8 cellular contexts compared by ENCODE assay signal in genomic region chr11:11022126-11022730, GRCh38.
A peak's percentile ranks its signal among the peaks of the same experiment; 100 is the strongest.
DNase-seq lines count a peak whose midpoint lies in the region; ATAC-seq and TF ChIP-seq lines count a peak whose summit lies in the region.

No MANE protein-coding gene starts in this region.

- TF ChIP-seq POLR2A in body of pancreas (IDR thresholded peaks at IDR 0.05), result no peak

- H3K27me3 ChIP-seq in MM.1S (replicated peaks; ENCODE audit: insufficient read depth, low read length) (no peaks in the 10 kb centered on the region), body of pancreas (no peaks in the 10 kb centered on the region)

- H3K4me3 ChIP-seq in MM.1S (ENCODE audit: low read length), result no peak overlapping the region
- H3K4me3 ChIP-seq in body of pancreas, result no peak overlapping the region

- no peak overlapping the region for H3K4me3 Mint-ChIP-seq in natural killer cell

- H3K9me3 ChIP-seq in MM.1S (replicated peaks; ENCODE audit: insufficient read depth, low read length) (no peaks in the 10 kb centered on the region), body of pancreas (no peaks in the 10 kb centered on the region)

- H3K79me2 ChIP-seq in MM.1S (ENCODE audit: low read length), result no peaks in the 10 kb centered on the region

- 10 to 20% methylated on average over 4 of the region's 4 CpGs for WGBS in body of pancreas, 2 donors

- peaks cover 12 to 14% of the 10 kb centered on the region in 2 donors for H3K27me3 Mint-ChIP-seq in natural killer cell (ENCODE audit: low read depth in 2 of 2)

- no peaks in the 10 kb centered on the region for H3K9me3 Mint-ChIP-seq in natural killer cell

- no peak overlapping the region for H3K9ac ChIP-seq in MM.1S (ENCODE audit: low read length)

- no peak overlapping the region for H3K4me2 ChIP-seq in MM.1S (ENCODE audit: low read depth, low read length)

- H4K20me1 ChIP-seq in MM.1S (ENCODE audit: insufficient read depth, low read length), result no peaks in the 10 kb centered on the region

- DNase-seq in NOMO-1 treated with DMSO at 0.1 percent for 48 hours (lab: John Stamatoyannopoulos, UW; ENCODE audit: unreplicated experiment) (peak; percentile 13), NOMO-1 treated with dmso at 0.1 percent for 144 hours (lab: John Stamatoyannopoulos, UW; ENCODE audit: unreplicated experiment) (no peak), MM.1S (peak; percentile 18), body of pancreas (peak in 1 of 4 donors; percentile 23), midbrain (lab: John Stamatoyannopoulos, UW) (peak; percentile 21), natural killer cell (no peak), posterior cingulate gyrus (no peak)

- no peak overlapping the region for H3K27ac Mint-ChIP-seq in natural killer cell

- H3K36me3 ChIP-seq in MM.1S (replicated peaks; ENCODE audit: insufficient read depth, low read length) (no peaks in the 10 kb centered on the region), body of pancreas (replicated peaks in 1 of 2; ENCODE audit: insufficient read depth in 1 of 2, low read depth in 2 of 2) (no peaks in the 10 kb centered on the region)

- no peaks in the 10 kb centered on the region for H3F3A ChIP-seq in MM.1S (ENCODE audit: insufficient read depth, low read length)

- no peaks in the 10 kb centered on the region for H3K36me3 Mint-ChIP-seq in natural killer cell

- ATAC-seq in body of pancreas (no peak), natural killer cell (no peak), HG02870 (IDR thresholded peaks at IDR 0.05; ENCODE audit: unreplicated experiment) (no peak)

- intact Hi-C loops in body of pancreas (cut with DNase I) (loop anchor here (5.0 kb wide), 2 partner anchors 85 to 230 kb away; no protein-coding TSS in a partner anchor), natural killer cell (cut with micrococcal nuclease) (loop anchor here (1.0 kb wide), 2 partner anchors 89 to 230 kb away; no protein-coding TSS in a partner anchor), posterior cingulate gyrus (cut with DNase I) (loop anchor here (1.0 to 5.0 kb wide), 2 partner anchors 89 to 230 kb away; no protein-coding TSS in a partner anchor)

- no peaks in the 10 kb centered on the region for H3K4me1 Mint-ChIP-seq in natural killer cell

- H2AFZ ChIP-seq in MM.1S (ENCODE audit: low read length), result no peak overlapping the region

- H3K27ac ChIP-seq in MM.1S (ENCODE audit: low read length), result no peak overlapping the region
- H3K27ac ChIP-seq in body of pancreas, result no peak overlapping the region

- TF ChIP-seq CTCF in MM.1S (IDR thresholded peaks at IDR 0.05; ENCODE audit: low read length) (peak; percentile 40), body of pancreas (IDR thresholded peaks at IDR 0.05) (peak in 6 of 7 experiments; percentile 44 to 59 (median 53)), natural killer cell (IDR thresholded peaks at IDR 0.05) (no peak)

- H3K9me2 ChIP-seq in MM.1S (replicated peaks; ENCODE audit: insufficient read depth, low read length), result no peaks in the 10 kb centered on the region

- no peaks in the 10 kb centered on the region for H3K4me1 ChIP-seq in MM.1S (ENCODE audit: low read length)
- H3K4me1 ChIP-seq in body of pancreas, result no peaks in the 10 kb centered on the region

Comparison
In these comparisons a context has a peak if more than half of its experiments do, and no peak if none do; other contexts are left out.
1. DNase-seq: peak in NOMO-1 treated with DMSO at 0.1 percent for 48 hours (single experiment), MM.1S (single experiment) and midbrain (single experiment); none in NOMO-1 treated with dmso at 0.1 percent for 144 hours (single experiment), natural killer cell (single experiment) and posterior cingulate gyrus (0 of 10).